33 cellular contexts compared by ENCODE assay signal in genomic region chr2:201248288-201248844, GRCh38. TPM values are rescaled to one million over a fixed set of nuclear protein-coding genes. Genes with fewer than 3 reads are reported as not detected.
DNase-seq lines count a peak whose midpoint lies in the region; ATAC-seq and TF ChIP-seq lines count a peak whose summit lies in the region.
"Had no signal": no experiment of that assay in that cellular context is flagged by ENCODE, and none has a peak within 500 bp of the region (broad histone marks: within the 10 kb centered on the region; RNA-seq: fewer than 3 reads in every experiment).

No MANE protein-coding gene starts in this region.

- H3K4me3 ChIP-seq in gastrocnemius medialis (no peak overlapping the region), dorsolateral prefrontal cortex (no peak overlapping the region)
- H3K4me3 ChIP-seq: BLaER1, body of pancreas, esophagus muscularis mucosa, left ventricle myocardium inferior, pancreas, SK-N-MC, stomach had no signal

- H3K27me3 Mint-ChIP-seq in activated naive CD4-positive, alpha-beta T cell treated with anti-CD3 and anti-CD28 coated beads, Interleukin-2, amount 50 U/mL, for 24 hours = no peaks in the 10 kb centered on the region
- no peaks in the 10 kb centered on the region for H3K27me3 Mint-ChIP-seq in T-helper 17 cell
- H3K27me3 Mint-ChIP-seq: activated naive CD8-positive, alpha-beta T cell treated with anti-CD3 and anti-CD28 coated beads, Interleukin-2, amount 50 U/mL, for 24 hours; effector memory CD8-positive, alpha-beta T cell had no signal

- no peak overlapping the region for H3K27ac ChIP-seq in gastrocnemius medialis
- no peak overlapping the region for H3K27ac ChIP-seq in dorsolateral prefrontal cortex
- H3K27ac ChIP-seq: BLaER1, body of pancreas, esophagus muscularis mucosa, left ventricle myocardium inferior, pancreas, SK-N-MC, stomach had no signal

- in situ Hi-C loops in gastrocnemius medialis (cut with MboI; ENCODE audit: low sequenced_read_pairs in 4 of 4) = loop anchor here in 1 of 4 donors (25.0 kb wide), 1 partner anchor 114 kb away; the partner anchor contains the start of gene FLACC1

- peaks cover 80% of the 10 kb centered on the region for H3K4me1 Mint-ChIP-seq in activated naive CD4-positive, alpha-beta T cell treated with anti-CD3 and anti-CD28 coated beads, Interleukin-2, amount 50 U/mL, for 24 hours
- peaks cover 49% of the 10 kb centered on the region for H3K4me1 Mint-ChIP-seq in T-helper 17 cell
- H3K4me1 Mint-ChIP-seq: nephron had no signal

- no peaks in the 10 kb centered on the region for H3K9me3 ChIP-seq in T-helper 17 cell (ENCODE audit: control insufficient read depth, low read length, poor library complexity, severe bottlenecking)
- no peaks in the 10 kb centered on the region for H3K9me3 ChIP-seq in gastrocnemius medialis
- H3K9me3 ChIP-seq: body of pancreas, esophagus muscularis mucosa, left ventricle myocardium inferior, pancreas, stomach had no signal

- no peaks in the 10 kb centered on the region for H3K4me1 ChIP-seq in gastrocnemius medialis
- H3K4me1 ChIP-seq: body of pancreas, esophagus muscularis mucosa, left ventricle myocardium inferior, pancreas had no signal

- no peak overlapping the region for H3K4me3 Mint-ChIP-seq in activated naive CD4-positive, alpha-beta T cell treated with anti-CD3 and anti-CD28 coated beads, Interleukin-2, amount 50 U/mL, for 24 hours
- H3K4me3 Mint-ChIP-seq in T-helper 17 cell = no peak overlapping the region
- H3K4me3 Mint-ChIP-seq: activated naive CD8-positive, alpha-beta T cell treated with anti-CD3 and anti-CD28 coated beads, Interleukin-2, amount 50 U/mL, for 24 hours; activated T-cell treated with anti-CD3 and anti-CD28 coated beads, Interleukin-2, amount 50 U/mL, for 72 hours; effector memory CD8-positive, alpha-beta T cell; nephron had no signal

- no peaks in the 10 kb centered on the region for H3K27me3 ChIP-seq in gastrocnemius medialis
- H3K27me3 ChIP-seq in dorsolateral prefrontal cortex = peaks cover 0 to 3% (median 0%) of the 10 kb centered on the region in 45 donors
- H3K27me3 ChIP-seq: BLaER1, body of pancreas, esophagus muscularis mucosa, pancreas, stomach had no signal

- intact Hi-C loops in gastrocnemius medialis (cut with DNase I; ENCODE audit: low total_unique reads) (no loop called here), posterior vena cava (cut with DNase I) (loop anchor here in 1 of 2 donors (10.0 kb wide), 1 partner anchor 116 kb away; no protein-coding TSS in a partner anchor), dorsolateral prefrontal cortex (cut with DNase I) (no loop called here)

- H3K9me3 Mint-ChIP-seq in activated naive CD4-positive, alpha-beta T cell treated with anti-CD3 and anti-CD28 coated beads, Interleukin-2, amount 50 U/mL, for 24 hours = no peaks in the 10 kb centered on the region
- H3K9me3 Mint-ChIP-seq: effector memory CD8-positive, alpha-beta T cell; nephron had no signal

- H3K36me3 Mint-ChIP-seq in activated naive CD4-positive, alpha-beta T cell treated with anti-CD3 and anti-CD28 coated beads, Interleukin-2, amount 50 U/mL, for 24 hours = peaks cover 11% of the 10 kb centered on the region
- peaks cover 8% of the 10 kb centered on the region for H3K36me3 Mint-ChIP-seq in T-helper 17 cell (ENCODE audit: low read depth)

- peak overlapping the region; percentile 30 for H3K27ac Mint-ChIP-seq in activated naive CD4-positive, alpha-beta T cell treated with anti-CD3 and anti-CD28 coated beads, Interleukin-2, amount 50 U/mL, for 24 hours
- peak overlapping the region; percentile 100 for H3K27ac Mint-ChIP-seq in T-helper 17 cell
- H3K27ac Mint-ChIP-seq: activated naive CD8-positive, alpha-beta T cell treated with anti-CD3 and anti-CD28 coated beads, Interleukin-2, amount 50 U/mL, for 24 hours; nephron had no signal

- TF ChIP-seq CTCF in gastrocnemius medialis (IDR thresholded peaks at IDR 0.05 in 4 of 5, conservative IDR thresholded peaks at IDR 0.05 in 1 of 5) = no peak
- TF ChIP-seq CTCF in dorsolateral prefrontal cortex (IDR thresholded peaks at IDR 0.05 in 54 of 56, conservative IDR thresholded peaks at IDR 0.05 in 2 of 56; ENCODE audit: low read depth in 1 of 56, partially characterized antibody in 56 of 56) = no peak

- no peak for TF ChIP-seq POLR2A in gastrocnemius medialis (IDR thresholded peaks at IDR 0.05)

- no peaks in the 10 kb centered on the region for H3K36me3 ChIP-seq in gastrocnemius medialis
- H3K36me3 ChIP-seq: esophagus muscularis mucosa, left ventricle myocardium inferior, pancreas, stomach had no signal

- ATAC-seq in GM21515 (IDR thresholded peaks at IDR 0.05; ENCODE audit: unreplicated experiment) (peak; percentile 42), T-helper 17 cell (no peak), gastrocnemius medialis (no peak), GM21717 (IDR thresholded peaks at IDR 0.05; ENCODE audit: unreplicated experiment) (no peak)
- ATAC-seq: activated naive CD8-positive, alpha-beta T cell treated with anti-CD3 and anti-CD28 coated beads, Interleukin-2, amount 50 U/mL, for 24 hours; activated T-cell treated with anti-CD3 and anti-CD28 coated beads, Interleukin-2, amount 50 U/mL, for 72 hours; body of pancreas; effector memory CD8-positive, alpha-beta T cell; pancreas; right cardiac atrium had no signal

- DNase-seq in activated naive CD4-positive, alpha-beta T cell treated with Interleukin-2 at 50 U/mL for 16 hours = no peak
- DNase-seq in T-helper 17 cell = no peak
- no peak for DNase-seq in gastrocnemius medialis
- no peak for DNase-seq in posterior vena cava (ENCODE audit: low spot score)
- DNase-seq in dorsolateral prefrontal cortex = no peak
- DNase-seq: activated CD4-positive, CD25-positive, alpha-beta regulatory T cell; activated naive CD8-positive, alpha-beta T cell treated with anti-CD3 and anti-CD28 coated beads, Interleukin-2, amount 50 U/mL, for 24 hours; activated T-cell treated with anti-CD3 and anti-CD28 coated beads, Interleukin-2, amount 50 U/mL, for 72 hours; body of pancreas; DMS 273 treated with DMSO at 0.1 percent for 48 hours; effector memory CD8-positive, alpha-beta T cell; hippocampal formation; KG1; left ventricle myocardium inferior; midbrain; MV-4-11; NCI-H1694; NCI-H2171 treated with DMSO at 0.1 percent for 48 hours; NCI-H524 treated with DMSO at 0.1 percent for 48 hours; pancreas; right cardiac atrium; RPMI8226; stimulated activated CD4-positive, alpha-beta T cell treated with anti-CD3 and anti-CD28 coated beads, Interleukin-12 subunit alpha, Interleukin-12 subunit beta, amount 100 ng/mL, for 4 hours; stimulated activated CD4-positive, alpha-beta T cell treated with anti-CD3 and anti-CD28 coated beads, Interleukin-4, amount 100 ng/mL, for 4 hours; stomach; trophoblast cell had no signal

RNA-seq across cellular contexts. Expression of gene CASP8, which starts 12.0 kb away (rescaled TPM):
- total RNA-seq in T-helper 17 cell (100 to 1,000 TPM; 191 to 201 TPM), gastrocnemius medialis (1 to 10 TPM; 2.3 to 3.5 (median 2.9) TPM), posterior vena cava (10 to 100 TPM; 11.3 to 14.8 TPM), dorsolateral prefrontal cortex (1 to 10 TPM in 118 of 120 experiments, under 1 TPM in 2; 0.80 to 7.9 (median 3.2) TPM)

Comparison
In these comparisons a context has a peak if more than half of its experiments do, and no peak if none do; other contexts are left out.
1. RNA of gene CASP8, which starts 12.0 kb away (total RNA-seq): 191 to 201 TPM in T-helper 17 cell; 11.3 to 14.8 TPM in posterior vena cava, 2.3 to 3.5 TPM in gastrocnemius medialis and 0.80 to 7.9 TPM in dorsolateral prefrontal cortex; every median in the first group is over 10 times any median in the second.